Comparison of ENCODE assay signal across 9 cellular contexts in the genomic region with DNA sequence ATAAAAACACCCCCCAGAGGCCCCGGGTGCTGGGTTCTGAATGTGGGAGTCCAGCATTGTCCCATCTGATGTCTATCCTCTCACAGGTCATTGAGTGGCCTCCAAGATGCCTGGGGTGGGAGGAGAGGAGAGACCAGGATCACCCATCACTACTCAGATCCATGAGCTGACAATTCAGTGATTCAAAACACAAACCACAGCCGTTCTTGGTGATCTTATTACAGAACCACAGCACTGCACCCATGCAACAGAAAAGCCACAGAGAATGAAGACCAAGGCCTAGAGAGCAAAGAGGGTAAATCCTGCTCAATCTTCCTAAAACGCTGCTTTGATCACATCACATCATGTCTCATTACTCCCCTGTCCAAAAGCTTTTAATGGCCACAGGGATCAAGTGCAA.
A peak's percentile ranks its signal among the peaks of the same experiment; 100 is the strongest.
DNase-seq lines count a peak whose midpoint lies in the region; ATAC-seq and TF ChIP-seq lines count a peak whose summit lies in the region.
"Had no signal": no experiment of that assay in that cellular context is flagged by ENCODE, and none has a peak within 500 bp of the region (broad histone marks: within the 10 kb centered on the region; RNA-seq: fewer than 3 reads in every experiment).

No MANE protein-coding gene starts in this region.

- H3K4me1 Mint-ChIP-seq in activated naive CD8-positive, alpha-beta T cell (ENCODE audit: low read depth), result peaks cover 91% of the 10 kb centered on the region
- peaks cover 76% of the 10 kb centered on the region for H3K4me1 Mint-ChIP-seq in nephron

- no peaks in the 10 kb centered on the region for H3K9me3 Mint-ChIP-seq in activated naive CD8-positive, alpha-beta T cell (ENCODE audit: low read depth)
- no peaks in the 10 kb centered on the region for H3K9me3 Mint-ChIP-seq in nephron

- no peak for TF ChIP-seq CTCF in nephron (IDR thresholded peaks at IDR 0.05; ENCODE audit: unreplicated experiment in 3 of 3)

- peak; percentile 47 for ATAC-seq in HG02610 (IDR thresholded peaks at IDR 0.05; ENCODE audit: unreplicated experiment)
- no peak for ATAC-seq in HG02970 (IDR thresholded peaks at IDR 0.05; ENCODE audit: low FRiP score, unreplicated experiment)

- peak; percentile 38 for DNase-seq in GM03348 (ENCODE audit: low spot score)
- no peak for DNase-seq in NCI-H748 (lab: John Stamatoyannopoulos, UW; ENCODE audit: unreplicated experiment)
- DNase-seq in NCI-H2029 treated with DMSO at 0.1 percent for 48 hours (lab: John Stamatoyannopoulos, UW), result no peak
- no peak for DNase-seq in OCI-M1 (lab: John Stamatoyannopoulos, UW)
- DNase-seq: NCI-H510A treated with DMSO at 0.1 percent for 48 hours had no signal

- peaks cover 7% of the 10 kb centered on the region for H3K36me3 Mint-ChIP-seq in activated naive CD8-positive, alpha-beta T cell
- H3K36me3 Mint-ChIP-seq in nephron (ENCODE audit: low read depth), result peaks cover 15% of the 10 kb centered on the region

- peak overlapping the region; percentile 50 for H3K27ac Mint-ChIP-seq in activated naive CD8-positive, alpha-beta T cell
- peak overlapping the region; percentile 55 to 70 (median 62) for H3K27ac Mint-ChIP-seq in nephron

- H3K4me3 Mint-ChIP-seq in activated naive CD8-positive, alpha-beta T cell, result peak overlapping the region; percentile 24
- no peak overlapping the region for H3K4me3 Mint-ChIP-seq in nephron

- H3K27me3 Mint-ChIP-seq in activated naive CD8-positive, alpha-beta T cell, result no peaks in the 10 kb centered on the region
- no peaks in the 10 kb centered on the region for H3K27me3 Mint-ChIP-seq in nephron (ENCODE audit: low read depth)
